Comparison of ENCODE assay signal across 8 cellular contexts in genomic region chr15:37981781-37982180, GRCh38. TPM values are rescaled to one million over a fixed set of nuclear protein-coding genes. Genes with fewer than 3 reads are reported as not detected.
DNase-seq lines count a peak whose midpoint lies in the region; ATAC-seq, FAIRE-seq and TF ChIP-seq lines count a peak whose summit lies in the region.

No MANE protein-coding gene starts in this region.

- BruUV-seq in GM12878 (replicated peaks; lab: Mats Ljungman, UMichigan), result no TSS peak

- H2BK15ac ChIP-seq in mesendoderm (replicated peaks; ENCODE audit: low read depth), result no peak overlapping the region

- no peak overlapping the region for H3K56ac ChIP-seq in mesendoderm (ENCODE audit: low read length)

- no peaks in the 10 kb centered on the region for H3K79me2 ChIP-seq in GM12878 (ENCODE audit: control insufficient read depth, insufficient read depth, low read length)
- no peaks in the 10 kb centered on the region for H3K79me2 ChIP-seq in mesendoderm (ENCODE audit: control insufficient read depth, insufficient read depth, low read length)

- intact Hi-C loops in GM12878 (cut with micrococcal nuclease; ENCODE audit: unreplicated experiment), result loop anchor here (10.0 kb wide), 1 partner anchor 57 kb away; no protein-coding TSS in a partner anchor

- H2BK5ac ChIP-seq in mesendoderm (ENCODE audit: low read length), result no peak overlapping the region

- no peaks in the 10 kb centered on the region for H3K79me1 ChIP-seq in mesendoderm (ENCODE audit: low read length)

- CTCF ChIA-PET in GM12878 (lab: Yijun Ruan, JAX), result interaction anchor here (0.5 to 1.6 kb wide), 10 partner anchors 9 to 431 kb away, joined by 3 to 7 read pairs (median 3); no protein-coding TSS in a partner anchor

- H3K4me1 ChIP-seq in GM12878 (ENCODE audit: control insufficient read depth, insufficient read depth, low read length) (no peaks in the 10 kb centered on the region), mesendoderm (ENCODE audit: control insufficient read depth, low read depth, low read length) (no peaks in the 10 kb centered on the region)

- in situ Hi-C loops in GM12878 (cut with MboI), result no loop called here

- H3K36me3 ChIP-seq in GM12878 (ENCODE audit: control insufficient read depth in 2 of 2, insufficient read depth in 2 of 2, low read length in 1 of 2), result no peaks in the 10 kb centered on the region
- no peaks in the 10 kb centered on the region for H3K36me3 ChIP-seq in mesendoderm (ENCODE audit: control insufficient read depth, insufficient read depth, low read length)

- H3K23ac ChIP-seq in mesendoderm (ENCODE audit: low read length), result no peak overlapping the region

- SMC1A ChIA-PET in GM12878 (lab: Charles Lee; ENCODE audit: uncharacterized antibody, unreplicated experiment), result interaction anchor here (1.0 to 1.8 kb wide), 8 partner anchors 9 to 407 kb away, joined by 3 to 5 read pairs (median 4); no protein-coding TSS in a partner anchor

- H2AFZ ChIP-seq in GM12878 (ENCODE audit: control insufficient read depth, low read depth, low read length), result no peak overlapping the region

- 0 out of 3 replicates have a peak, but pooled peaks have one; percentile 24 for ATAC-seq in GM12878
- ATAC-seq in HG03045 (IDR thresholded peaks at IDR 0.05; ENCODE audit: unreplicated experiment), result no peak
- no peak for ATAC-seq in GM21576 (IDR thresholded peaks at IDR 0.05; ENCODE audit: unreplicated experiment)
- no peak for ATAC-seq in HG03097 (IDR thresholded peaks at IDR 0.05; ENCODE audit: low FRiP score, unreplicated experiment)
- no peak for ATAC-seq in HG02981 (IDR thresholded peaks at IDR 0.05; ENCODE audit: unreplicated experiment)

- no peak overlapping the region for H2BK120ac ChIP-seq in mesendoderm (ENCODE audit: low read depth, low read length)

- H3K27ac ChIP-seq in GM12878 (ENCODE audit: control insufficient read depth, insufficient read depth), result no peak overlapping the region
- no peak overlapping the region for H3K27ac ChIP-seq in mesendoderm (ENCODE audit: low read depth, low read length)

- H3K27me3 ChIP-seq in GM12878 (replicated peaks in 1 of 2; ENCODE audit: control insufficient read depth in 2 of 2, insufficient read depth in 2 of 2, low read length in 1 of 2) (no peaks in the 10 kb centered on the region), mesendoderm (ENCODE audit: insufficient read depth, low read length, poor library complexity) (no peaks in the 10 kb centered on the region)

- no peak overlapping the region for H4K5ac ChIP-seq in mesendoderm (ENCODE audit: low read length)

- H3K4me2 ChIP-seq in GM12878 (ENCODE audit: control insufficient read depth, insufficient read depth), result no peak overlapping the region
- H3K4me2 ChIP-seq in mesendoderm (ENCODE audit: low read length), result no peak overlapping the region

- TF ChIP-seq POLR2A in GM12878 (IDR thresholded peaks at IDR 0.05; ENCODE audit: low read depth, low read length), result no peak

- H3K9ac ChIP-seq in GM12878 (ENCODE audit: control insufficient read depth, insufficient read depth, low read length), result no peak overlapping the region
- no peak overlapping the region for H3K9ac ChIP-seq in mesendoderm (ENCODE audit: low read length)

- no peak overlapping the region for H3K4ac ChIP-seq in mesendoderm (ENCODE audit: low read depth, low read length)

- H4K20me1 ChIP-seq in GM12878 (ENCODE audit: control insufficient read depth, insufficient read depth), result no peaks in the 10 kb centered on the region

- RAD21 ChIA-PET in GM12878 (lab: Charles Lee; ENCODE audit: unreplicated experiment), result interaction anchor here (1.6 kb wide), 1 partner anchor 371 kb away, joined by 6 read pairs; no protein-coding TSS in a partner anchor

- DNase-seq in DMS53 (lab: John Stamatoyannopoulos, UW) (peak; percentile 58), LoVo (ENCODE audit: low spot score) (peak; percentile 28), GM12878 (ENCODE audit: low read depth, low spot score) (no peak), mesendoderm (peak; percentile 41)

- WGBS in GM12878 (ENCODE audit: insufficient coverage, insufficient replicate concordance, low lambda C conversion rate, missing lambda C conversion rate), result 47% methylated on average over 3 of the region's 3 CpGs
- WGBS in mesendoderm (ENCODE audit: extremely low coverage, insufficient coverage, low lambda C conversion rate), result no CpG with 5 or more reads among the region's 3 CpGs

- no peak overlapping the region for H2AK5ac ChIP-seq in mesendoderm (ENCODE audit: low read length)

- H3K9me3 ChIP-seq in GM12878 (replicated peaks; ENCODE audit: control insufficient read depth, insufficient read depth, low read length), result no peaks in the 10 kb centered on the region

- H3K18ac ChIP-seq in mesendoderm (ENCODE audit: low read length), result no peak overlapping the region

- H3K4me3 ChIP-seq in GM12878 (no peak overlapping the region), mesendoderm (ENCODE audit: low read length) (no peak overlapping the region)

- TF ChIP-seq RAD21 in GM12878 (IDR thresholded peaks at IDR 0.05; ENCODE audit: insufficient read depth, low read depth, low read length), result no peak

- TF ChIP-seq EP300 in GM12878 (IDR thresholded peaks at IDR 0.05; ENCODE audit: borderline replicate concordance in 1 of 2, control insufficient read depth in 1 of 2, low read depth in 2 of 2, low read length in 2 of 2), result no peak

- POLR2A ChIA-PET in GM12878 (lab: Charles Lee), result no interaction called here

- H4K8ac ChIP-seq in mesendoderm (ENCODE audit: low read depth, low read length), result no peak overlapping the region

- peak in 2 of 3 experiments; percentile 26 to 32; a peak in 2 of 6 replicates for TF ChIP-seq CTCF in GM12878 (IDR thresholded peaks at IDR 0.05 in 2 of 3, conservative IDR thresholded peaks at IDR 0.05 in 1 of 3; ENCODE audit: control insufficient read depth in 2 of 3, extremely low read depth in 1 of 3, insufficient read depth in 1 of 3, low read depth in 3 of 3, low read length in 3 of 3)

- no peak for FAIRE-seq in GM12878 (lab: Jason Lieb, UNC)

TF ChIP-seq in GM12878, 131 proteins besides CTCF, POLR2A, EP300 and RAD21 (continues in another document):
- TF ChIP-seq, protein P1, sequence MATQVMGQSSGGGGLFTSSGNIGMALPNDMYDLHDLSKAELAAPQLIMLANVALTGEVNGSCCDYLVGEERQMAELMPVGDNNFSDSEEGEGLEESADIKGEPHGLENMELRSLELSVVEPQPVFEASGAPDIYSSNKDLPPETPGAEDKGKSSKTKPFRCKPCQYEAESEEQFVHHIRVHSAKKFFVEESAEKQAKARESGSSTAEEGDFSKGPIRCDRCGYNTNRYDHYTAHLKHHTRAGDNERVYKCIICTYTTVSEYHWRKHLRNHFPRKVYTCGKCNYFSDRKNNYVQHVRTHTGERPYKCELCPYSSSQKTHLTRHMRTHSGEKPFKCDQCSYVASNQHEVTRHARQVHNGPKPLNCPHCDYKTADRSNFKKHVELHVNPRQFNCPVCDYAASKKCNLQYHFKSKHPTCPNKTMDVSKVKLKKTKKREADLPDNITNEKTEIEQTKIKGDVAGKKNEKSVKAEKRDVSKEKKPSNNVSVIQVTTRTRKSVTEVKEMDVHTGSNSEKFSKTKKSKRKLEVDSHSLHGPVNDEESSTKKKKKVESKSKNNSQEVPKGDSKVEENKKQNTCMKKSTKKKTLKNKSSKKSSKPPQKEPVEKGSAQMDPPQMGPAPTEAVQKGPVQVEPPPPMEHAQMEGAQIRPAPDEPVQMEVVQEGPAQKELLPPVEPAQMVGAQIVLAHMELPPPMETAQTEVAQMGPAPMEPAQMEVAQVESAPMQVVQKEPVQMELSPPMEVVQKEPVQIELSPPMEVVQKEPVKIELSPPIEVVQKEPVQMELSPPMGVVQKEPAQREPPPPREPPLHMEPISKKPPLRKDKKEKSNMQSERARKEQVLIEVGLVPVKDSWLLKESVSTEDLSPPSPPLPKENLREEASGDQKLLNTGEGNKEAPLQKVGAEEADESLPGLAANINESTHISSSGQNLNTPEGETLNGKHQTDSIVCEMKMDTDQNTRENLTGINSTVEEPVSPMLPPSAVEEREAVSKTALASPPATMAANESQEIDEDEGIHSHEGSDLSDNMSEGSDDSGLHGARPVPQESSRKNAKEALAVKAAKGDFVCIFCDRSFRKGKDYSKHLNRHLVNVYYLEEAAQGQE (IDR thresholded peaks at IDR 0.05; ENCODE audit: low read depth, low read length), result no peak
- TF ChIP-seq ZNF24 (IDR thresholded peaks at IDR 0.05) (no peak), CHD2 (IDR thresholded peaks at IDR 0.05; ENCODE audit: borderline replicate concordance, low read depth, low read length) (no peak), POLR2AphosphoS2 (IDR thresholded peaks at IDR 0.05; ENCODE audit: low read depth, low read length) (no peak)

RNA-seq across cellular contexts. Expression of gene TMCO5A, which starts 47.3 kb away (rescaled TPM):
- not detected in 2 replicates for total RNA-seq in GM12878 (2013; cell fraction: nucleolus; rRNA removed)
- total RNA-seq in GM12878 (2014; rRNA removed) (not detected in 2 replicates), GM12878 (2014; rRNA removed; fragmentation: Illumina TruSeq; extraction: Trizol) (not detected in 2 replicates), GM12878 (2021) (not detected in 2 replicates)
- not detected for polyA plus RNA-seq in GM12878 (2011; ENCODE audit: low read depth)
- polyA plus RNA-seq in GM12878 (2011; rRNA removed) (not detected in 2 replicates), GM12878 (2014; fragmentation: Illumina TruSeq; extraction: Trizol) (not detected in 2 replicates), GM12878 (2014; fragmentation: Nextera tagmentation; extraction: Ambion mirVana) (not detected), GM12878 (2014; rRNA removed) (not detected in 2 replicates), GM12878 (2016; fragmentation: Nextera tagmentation; extraction: Ambion mirVana) (not detected)
- not detected in 2 replicates for polyA plus RNA-seq in GM12878 (2011; cell fraction: cytosol; rRNA removed)
- not detected in 2 replicates for polyA plus RNA-seq in GM12878 (2011; cell fraction: nucleus; rRNA removed)
- not detected in 2 replicates for polyA plus RNA-seq in GM12878 (2012)
- not detected in 2 replicates for polyA minus RNA-seq in GM12878 (2011; rRNA and poly(A)+ RNA removed)
- polyA minus RNA-seq in GM12878 (2011; cell fraction: cytosol; rRNA and poly(A)+ RNA removed), result not detected in 2 replicates
- polyA minus RNA-seq in GM12878 (2011; cell fraction: nucleus; rRNA and poly(A)+ RNA removed), result not detected in 2 replicates
- polyA plus RNA-seq in mesendoderm (2013, experiment 1 of 2), result not detected
- not detected for polyA plus RNA-seq in mesendoderm (2013, experiment 2 of 2)
